In the genomic region with DNA sequence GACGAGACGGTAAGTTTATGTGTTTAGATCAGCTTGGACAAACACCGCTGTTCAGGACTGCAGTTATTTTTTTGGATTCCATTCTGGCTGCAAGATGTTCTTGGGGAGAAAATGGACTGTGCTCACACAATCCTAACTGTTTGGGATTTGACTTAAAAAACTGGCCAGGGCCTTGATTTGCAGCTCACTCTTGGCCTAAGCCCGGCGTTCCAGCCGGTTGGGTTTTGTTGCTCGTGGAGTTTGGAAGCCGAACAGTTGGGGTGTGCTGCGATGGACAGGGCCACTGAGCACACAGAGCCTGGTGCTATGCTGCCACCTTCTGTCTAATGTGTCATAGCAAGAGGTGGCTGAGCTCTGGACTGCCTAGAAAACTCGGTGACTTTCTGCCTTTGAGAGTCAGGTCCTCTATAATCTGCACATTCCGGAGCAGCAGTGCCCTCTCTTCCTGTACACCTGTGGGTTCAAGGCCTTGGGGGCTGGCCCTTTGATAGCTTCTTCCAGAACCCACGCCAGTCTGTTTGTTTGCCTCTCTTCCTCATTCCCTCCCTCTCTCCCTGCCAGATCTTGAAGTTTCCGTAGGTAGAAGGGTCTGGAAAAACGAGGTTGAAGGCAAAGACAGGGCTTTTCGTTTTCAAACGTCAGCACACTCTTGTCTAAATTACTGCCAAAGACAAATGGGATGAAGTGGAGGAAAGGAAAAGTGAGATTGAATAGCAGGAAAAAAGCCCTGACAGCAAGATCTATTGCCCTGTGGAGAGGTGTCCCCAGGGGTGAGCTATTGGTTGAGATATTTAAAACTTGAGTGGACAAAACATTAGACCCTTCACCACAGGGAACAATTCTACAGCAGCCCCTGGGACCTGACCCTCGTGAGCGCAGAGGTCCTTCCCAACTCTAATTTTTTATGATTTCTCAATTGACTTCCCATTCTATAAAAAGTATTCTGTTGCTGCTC, we compare ENCODE assay signal across 8 cellular contexts.
DNase-seq lines count a peak whose midpoint lies in the region; ATAC-seq and TF ChIP-seq lines count a peak whose summit lies in the region.

No MANE protein-coding gene starts in this region.

- H3K27me3 Mint-ChIP-seq in Calu3 (ENCODE audit: unreplicated experiment): peaks cover 12% of the 10 kb centered on the region
- H3K27me3 Mint-ChIP-seq in activated T-helper 2 cell treated with anti-CD3 and anti-CD28 coated beads, Interferon-gamma antibody, Interleukin-2, Interleukin-4, amounts not matched to agents 10 μg/mL and 5 μg/mL and 100 μg/mL, durations not matched to agents 14 hours and 24 hours and 36 hours (ENCODE audit: low read depth): peaks cover 46% of the 10 kb centered on the region

- no peaks in the 10 kb centered on the region for H3K9me3 Mint-ChIP-seq in Calu3 (ENCODE audit: low read depth, unreplicated experiment)
- H3K9me3 Mint-ChIP-seq in activated T-helper 2 cell treated with anti-CD3 and anti-CD28 coated beads, Interferon-gamma antibody, Interleukin-2, Interleukin-4, amounts not matched to agents 10 μg/mL and 5 μg/mL and 100 μg/mL, durations not matched to agents 14 hours and 24 hours and 36 hours: no peaks in the 10 kb centered on the region

- peak; percentile 61 for TF ChIP-seq CTCF in Calu3 (IDR thresholded peaks at IDR 0.05; ENCODE audit: unreplicated experiment)
- peak; percentile 96 for TF ChIP-seq CTCF in IMR-90 (conservative IDR thresholded peaks at IDR 0.05; ENCODE audit: low read depth, low read length)
- TF ChIP-seq CTCF in Peyer's patch (IDR thresholded peaks at IDR 0.05): peak in 5 of 6 experiments; percentile 37 to 85 (median 81)
- peak; percentile 83 for TF ChIP-seq CTCF in foreskin keratinocyte (conservative IDR thresholded peaks at IDR 0.05)
- TF ChIP-seq CTCF in omental fat pad (IDR thresholded peaks at IDR 0.05): peak in 1 of 3 donors; percentile 53
- peak; percentile 82 for TF ChIP-seq CTCF in thoracic aorta (IDR thresholded peaks at IDR 0.05)

- no peak overlapping the region for H3K9ac ChIP-seq in IMR-90 (ENCODE audit: low read depth, low read length)

- H3K27ac ChIP-seq in IMR-90 (ENCODE audit: insufficient read depth, low read length) (no peak overlapping the region), Peyer's patch (peak overlapping the region in 2 of 4 donors; percentile 6 to 41), foreskin keratinocyte (no peak overlapping the region), thoracic aorta (peak overlapping the region; percentile 65 to 79)

- no peak overlapping the region for H2BK15ac ChIP-seq in IMR-90 (ENCODE audit: low read depth, low read length)

- intact Hi-C loops in Calu3 (cut with micrococcal nuclease; ENCODE audit: unreplicated experiment) (loop anchor here (1.0 to 10.0 kb wide), 5 partner anchors 168 to 910 kb away; a partner anchor contains a TSS), IMR-90 (cut with micrococcal nuclease) (loop anchor here (1.0 to 10.0 kb wide), 11 partner anchors 246 to 1200 kb away; a partner anchor contains a TSS)
- intact Hi-C loops in activated T-helper 2 cell treated with anti-CD3 and anti-CD28 coated beads, Interferon-gamma antibody, Interleukin-2, Interleukin-4, amounts not matched to agents 10 μg/mL and 5 μg/mL and 100 μg/mL, durations not matched to agents 14 hours and 24 hours and 36 hours (cut with micrococcal nuclease): loop anchor here (5.0 to 10.0 kb wide), 2 partner anchors 663 to 900 kb away; no protein-coding TSS in a partner anchor

- no peak overlapping the region for H3K18ac ChIP-seq in IMR-90 (ENCODE audit: low read depth, low read length)

- in situ Hi-C loops in IMR-90 (cut with MboI; ENCODE audit: low sequenced_read_pairs): loop anchor here (10.0 to 25.0 kb wide), 4 partner anchors 250 to 910 kb away; no protein-coding TSS in a partner anchor

- peaks cover 4% of the 10 kb centered on the region; the same call in 1 of the 2 replicates for H3K9me1 ChIP-seq in IMR-90 (ENCODE audit: insufficient read depth, low read length)

- peak overlapping the region; percentile 68 for H2AFZ ChIP-seq in IMR-90 (replicated peaks; ENCODE audit: low read length, poor library complexity)

- TF ChIP-seq POLR2A in IMR-90 (IDR thresholded peaks at IDR 0.05; ENCODE audit: low read depth, low read length): peak; percentile 60; the same call in 1 of the 2 replicates
- TF ChIP-seq POLR2A in Peyer's patch (IDR thresholded peaks at IDR 0.05): no peak

- H3K36me3 Mint-ChIP-seq in Calu3 (ENCODE audit: insufficient read depth, unreplicated experiment): no peaks in the 10 kb centered on the region
- no peaks in the 10 kb centered on the region for H3K36me3 Mint-ChIP-seq in activated T-helper 2 cell treated with anti-CD3 and anti-CD28 coated beads, Interferon-gamma antibody, Interleukin-2, Interleukin-4, amounts not matched to agents 10 μg/mL and 5 μg/mL and 100 μg/mL, durations not matched to agents 14 hours and 24 hours and 36 hours (ENCODE audit: low read depth)

- H3K23ac ChIP-seq in IMR-90 (ENCODE audit: low read depth, low read length): no peak overlapping the region

- H4K20me1 ChIP-seq in IMR-90 (ENCODE audit: insufficient read depth, low read length): no peaks in the 10 kb centered on the region

- peaks cover 16% of the 10 kb centered on the region for H3K4me1 Mint-ChIP-seq in Calu3 (ENCODE audit: low read depth, unreplicated experiment)
- H3K4me1 Mint-ChIP-seq in activated T-helper 2 cell treated with anti-CD3 and anti-CD28 coated beads, Interferon-gamma antibody, Interleukin-2, Interleukin-4, amounts not matched to agents 10 μg/mL and 5 μg/mL and 100 μg/mL, durations not matched to agents 14 hours and 24 hours and 36 hours (ENCODE audit: low read depth): peaks cover 11% of the 10 kb centered on the region

- H2AK9ac ChIP-seq in IMR-90 (replicated peaks; ENCODE audit: low read depth, low read length, poor library complexity): peak overlapping the region; percentile 57

- H2BK120ac ChIP-seq in IMR-90 (ENCODE audit: low read depth, low read length): no peak overlapping the region

- TF ChIP-seq RAD21 in IMR-90 (IDR thresholded peaks at IDR 0.05; ENCODE audit: low read length): peak; percentile 99

- ATAC-seq in GM21381 (IDR thresholded peaks at IDR 0.05; ENCODE audit: unreplicated experiment) (peak; percentile 79), IMR-90 (ENCODE audit: low read depth) (peak; percentile 98), foreskin keratinocyte (peak; percentile 93), omental fat pad (ENCODE audit: low FRiP score) (peak; percentile 93), thoracic aorta (ENCODE audit: insufficient number of reproducible peaks, low FRiP score, low read depth) (peak; percentile 86)

- no peak overlapping the region for H4K91ac ChIP-seq in IMR-90 (ENCODE audit: insufficient read depth, low read depth, low read length)

- H4K5ac ChIP-seq in IMR-90 (ENCODE audit: low read depth, low read length): no peak overlapping the region

- H3K36me3 ChIP-seq in IMR-90 (ENCODE audit: control insufficient read depth, insufficient read depth, low read length) (no peaks in the 10 kb centered on the region), Peyer's patch (no peaks in the 10 kb centered on the region), thoracic aorta (no peaks in the 10 kb centered on the region)

- no peak overlapping the region for H3K56ac ChIP-seq in IMR-90 (ENCODE audit: extremely low read depth, insufficient read depth, low read length)

- no peak overlapping the region for H2AK5ac ChIP-seq in IMR-90 (ENCODE audit: low read depth, low read length)

- peaks cover 3% of the 10 kb centered on the region; the same call in 1 of the 2 replicates for H3K4me1 ChIP-seq in IMR-90 (ENCODE audit: control insufficient read depth, insufficient read depth, low read length)
- H3K4me1 ChIP-seq in Peyer's patch: peaks cover 0 to 18% (median 0%) of the 10 kb centered on the region in 4 donors
- H3K4me1 ChIP-seq in foreskin keratinocyte: no peaks in the 10 kb centered on the region
- peaks cover 22 to 46% of the 10 kb centered on the region in 2 donors for H3K4me1 ChIP-seq in thoracic aorta (ENCODE audit: control insufficient read depth in 1 of 2, low read depth in 2 of 2)

- H3K79me1 ChIP-seq in IMR-90 (ENCODE audit: low read depth in 1 of 2, low read length in 2 of 2): no peaks in the 10 kb centered on the region

- H3K9me3 ChIP-seq in IMR-90 (ENCODE audit: control insufficient read depth, insufficient read depth, low read length): no peaks in the 10 kb centered on the region
- no peaks in the 10 kb centered on the region for H3K9me3 ChIP-seq in Peyer's patch
- H3K9me3 ChIP-seq in thoracic aorta: no peaks in the 10 kb centered on the region

- H2BK5ac ChIP-seq in IMR-90 (ENCODE audit: low read depth, low read length, poor library complexity, severe bottlenecking): no peak overlapping the region

- no peak overlapping the region for H3K14ac ChIP-seq in IMR-90 (replicated peaks; ENCODE audit: low read depth, low read length)

- 6% methylated on average over 8 of the region's 18 CpGs; no CpG with 5 or more reads in 1 of the 2 experiments for WGBS in IMR-90 (ENCODE audit: extremely low coverage in 2 of 2, insufficient read length in 1 of 2), 2 experiments

- BruUV-seq in Calu3 (replicated peaks; lab: Mats Ljungman, UMichigan): no TSS peak
- BruUV-seq in IMR-90 (replicated peaks; lab: Mats Ljungman, UMichigan): no TSS peak

- H3K4ac ChIP-seq in IMR-90 (ENCODE audit: low read depth, low read length): no peak overlapping the region

- peak; percentile 66 for DNase-seq in Calu3
- DNase-seq in IMR-90: peak; percentile 85
- peak; percentile 36 to 86 (median 67) for DNase-seq in Peyer's patch
- peak; percentile 14 for DNase-seq in activated T-helper 2 cell treated with anti-CD3 and anti-CD28 coated beads, Interferon-gamma antibody, Interleukin-2, Interleukin-4, amounts not matched to agents 10 μg/mL and 5 μg/mL and 100 μg/mL, durations not matched to agents 14 hours and 24 hours and 36 hours (ENCODE audit: low spot score)
- peak; percentile 10 to 60 for DNase-seq in foreskin keratinocyte
- peak; percentile 42 for DNase-seq in omental fat pad (ENCODE audit: low spot score)
- DNase-seq in thoracic aorta (ENCODE audit: low spot score): peak; percentile 56

- POLR2A ChIA-PET in IMR-90 (lab: Charles Lee; ENCODE audit: unreplicated experiment): no interaction called here

- H4K8ac ChIP-seq in IMR-90 (ENCODE audit: low read depth in 2 of 2, low read length in 2 of 2): no peak overlapping the region

- H3K4me3 ChIP-seq in IMR-90 (ENCODE audit: insufficient read depth, low read depth, low read length) (no peak overlapping the region), Peyer's patch (no peak overlapping the region), thoracic aorta (peak overlapping the region; percentile 60)

- H3K4me3 Mint-ChIP-seq in Calu3 (ENCODE audit: low read depth, unreplicated experiment): no peak overlapping the region
- H3K4me3 Mint-ChIP-seq in activated T-helper 2 cell treated with anti-CD3 and anti-CD28 coated beads, Interferon-gamma antibody, Interleukin-2, Interleukin-4, amounts not matched to agents 10 μg/mL and 5 μg/mL and 100 μg/mL, durations not matched to agents 14 hours and 24 hours and 36 hours (ENCODE audit: low read depth): no peak overlapping the region

- no peak overlapping the region for H3K4me2 ChIP-seq in IMR-90 (ENCODE audit: low read depth, low read length)

- H3K27ac Mint-ChIP-seq in Calu3 (ENCODE audit: unreplicated experiment): no peak overlapping the region
- no peak overlapping the region for H3K27ac Mint-ChIP-seq in activated T-helper 2 cell treated with anti-CD3 and anti-CD28 coated beads, Interferon-gamma antibody, Interleukin-2, Interleukin-4, amounts not matched to agents 10 μg/mL and 5 μg/mL and 100 μg/mL, durations not matched to agents 14 hours and 24 hours and 36 hours

- H3K27me3 ChIP-seq in IMR-90 (ENCODE audit: control insufficient read depth, insufficient read depth, low read length): peaks cover 12% of the 10 kb centered on the region
- H3K27me3 ChIP-seq in Peyer's patch: no peaks in the 10 kb centered on the region
- peaks cover 15% of the 10 kb centered on the region for H3K27me3 ChIP-seq in foreskin keratinocyte
- H3K27me3 ChIP-seq in thoracic aorta (replicated peaks; ENCODE audit: insufficient read depth): no peaks in the 10 kb centered on the region

- H2BK20ac ChIP-seq in IMR-90 (ENCODE audit: low read depth, low read length): no peak overlapping the region

- dilution Hi-C loops in IMR-90 (cut with HindIII; ENCODE audit: low sequenced_read_pairs, unreplicated experiment): no loop called here

- CTCF ChIA-PET in Calu3 (lab: Charles Lee) (interaction anchor here (0.8 to 1.7 kb wide), 6 partner anchors 178 to 913 kb away, joined by 3 to 10 read pairs (median 4); no protein-coding TSS in a partner anchor), IMR-90 (lab: Yijun Ruan, JAX) (interaction anchor here (0.6 to 1.9 kb wide), 13 partner anchors 9 to 913 kb away, joined by 3 to 14 read pairs (median 3); no protein-coding TSS in a partner anchor)

Comparison
In these comparisons a context has a peak if more than half of its experiments do, and no peak if none do; other contexts are left out.
1. DNase-seq: peak in every context shown above with its lines; median percentile 85 in IMR-90; 67 in Peyer's patch; 66 in Calu3; 56 in thoracic aorta; 42 in omental fat pad; 35 in foreskin keratinocyte; 14 in activated T-helper 2 cell treated with anti-CD3 and anti-CD28 coated beads, Interferon-gamma antibody, Interleukin-2, Interleukin-4, amounts not matched to agents 10 μg/mL and 5 μg/mL and 100 μg/mL, durations not matched to agents 14 hours and 24 hours and 36 hours.
2. H3K27ac ChIP-seq: peak in thoracic aorta (2 of 2); none in IMR-90 (single experiment) and foreskin keratinocyte (single experiment).
3. Peak in every context shown above with its lines, with median percentiles within 50 percentile points of each other: ATAC-seq.